Comparison of ENCODE assay signal across 22 cellular contexts in genomic region chr14:32701475-32701874, GRCh38.
DNase-seq lines count a peak whose midpoint lies in the region; ATAC-seq, FAIRE-seq and TF ChIP-seq lines count a peak whose summit lies in the region.
"Had no signal": no experiment of that assay in that cellular context is flagged by ENCODE, and none has a peak within 500 bp of the region (broad histone marks: within the 10 kb centered on the region; RNA-seq: fewer than 3 reads in every experiment).

No MANE protein-coding gene starts in this region.

- H3K27me3 ChIP-seq in astrocyte (ENCODE audit: insufficient read depth, low read length) = no peaks in the 10 kb centered on the region
- no peaks in the 10 kb centered on the region for H3K27me3 ChIP-seq in esophagus muscularis mucosa
- no peaks in the 10 kb centered on the region for H3K27me3 ChIP-seq in sigmoid colon
- no peaks in the 10 kb centered on the region for H3K27me3 ChIP-seq in hepatocyte
- H3K27me3 ChIP-seq: BLaER1 treated with 17β-estradiol and CSF1 and Interleukin-3, amounts not matched to agents 10 nM and 100 nM had no signal

- DNase-seq in H54 (ENCODE audit: insufficient read length, low spot score) (no peak), astrocyte (ENCODE audit: low read depth) (no peak), esophagus muscularis mucosa (ENCODE audit: extremely low spot score) (no peak), sigmoid colon (no peak), NCI-H2227 treated with DMSO at 0.1 percent for 48 hours (lab: John Stamatoyannopoulos, UW) (no peak), hepatocyte (ENCODE audit: low spot score) (no peak)
- no peak for DNase-seq in activated T-helper 2 cell treated with anti-CD3 and anti-CD28 coated beads, Interferon-gamma antibody, Interleukin-2, Interleukin-4, amounts not matched to agents 10 μg/mL and 5 μg/mL and 100 μg/mL, durations not matched to agents 14 hours and 24 hours and 36 hours (ENCODE audit: low spot score)
- DNase-seq: Calu3; CD8-positive, alpha-beta T cell; HFFc6; MM.1S; NCI-H1092 treated with DMSO at 0.1 percent for 48 hours; NCI-H2081; NCI-H510A; NCI-H748 treated with DMSO at 0.1 percent for 48 hours; NK-92 treated with Interleukin-12 subunit alpha and Interleukin-12 subunit beta, amount 100 ng/mL, for 24 hours had no signal

- peaks cover 40% of the 10 kb centered on the region for H3K4me1 ChIP-seq in astrocyte (ENCODE audit: insufficient read depth, low read length)
- peaks cover 30 to 45% (median 37%) of the 10 kb centered on the region in 4 donors for H3K4me1 ChIP-seq in esophagus muscularis mucosa
- H3K4me1 ChIP-seq in sigmoid colon = peaks cover 0 to 34% (median 22%) of the 10 kb centered on the region in 4 donors
- no peaks in the 10 kb centered on the region for H3K4me1 ChIP-seq in hepatocyte (ENCODE audit: insufficient read depth)

- TF ChIP-seq CTCF in astrocyte (IDR thresholded peaks at IDR 0.05; ENCODE audit: insufficient read depth, low read depth, low read length) (no peak), esophagus muscularis mucosa (IDR thresholded peaks at IDR 0.05) (no peak), sigmoid colon (IDR thresholded peaks at IDR 0.05) (no peak), hepatocyte (IDR thresholded peaks at IDR 0.05; ENCODE audit: poor library complexity) (no peak)

- H3K4me3 Mint-ChIP-seq in astrocyte (ENCODE audit: unreplicated experiment) = no peak overlapping the region
- H3K4me3 Mint-ChIP-seq in activated T-helper 2 cell treated with anti-CD3 and anti-CD28 coated beads, Interferon-gamma antibody, Interleukin-2, Interleukin-4, amounts not matched to agents 10 μg/mL and 5 μg/mL and 100 μg/mL, durations not matched to agents 14 hours and 24 hours and 36 hours (ENCODE audit: low read depth) = no peak overlapping the region
- H3K4me3 Mint-ChIP-seq: CD8-positive, alpha-beta T cell; HFFc6 had no signal

- peaks cover 50% of the 10 kb centered on the region for H3K4me1 Mint-ChIP-seq in astrocyte (ENCODE audit: low read depth, unreplicated experiment)
- H3K4me1 Mint-ChIP-seq in activated T-helper 2 cell treated with anti-CD3 and anti-CD28 coated beads, Interferon-gamma antibody, Interleukin-2, Interleukin-4, amounts not matched to agents 10 μg/mL and 5 μg/mL and 100 μg/mL, durations not matched to agents 14 hours and 24 hours and 36 hours (ENCODE audit: low read depth) = no peaks in the 10 kb centered on the region

- TF ChIP-seq EP300 in esophagus muscularis mucosa (IDR thresholded peaks at IDR 0.05) = no peak
- TF ChIP-seq EP300 in sigmoid colon (IDR thresholded peaks at IDR 0.05) = no peak

- WGBS in esophagus muscularis mucosa = 95% methylated on average over 2 of the region's 2 CpGs
- 92 to 93% methylated on average over 2 of the region's 2 CpGs for WGBS in sigmoid colon, 2 donors
- WGBS in hepatocyte (ENCODE audit: low lambda C conversion rate, missing lambda C conversion rate) = 96% methylated on average over 2 of the region's 2 CpGs

- H3K36me3 ChIP-seq in astrocyte (ENCODE audit: insufficient read depth, low read length) (no peaks in the 10 kb centered on the region), esophagus muscularis mucosa (no peaks in the 10 kb centered on the region), sigmoid colon (no peaks in the 10 kb centered on the region), hepatocyte (replicated peaks; ENCODE audit: insufficient read depth, low read depth) (no peaks in the 10 kb centered on the region)
- H3K36me3 ChIP-seq: BLaER1 treated with 17β-estradiol and CSF1 and Interleukin-3, amounts not matched to agents 10 nM and 100 nM had no signal

- H3K4me2 ChIP-seq in astrocyte (ENCODE audit: low read length) (no peak overlapping the region), hepatocyte (no peak overlapping the region)
- H3K4me2 ChIP-seq: BLaER1 treated with 17β-estradiol and CSF1 and Interleukin-3, amounts not matched to agents 10 nM and 100 nM had no signal

- H4K20me1 ChIP-seq in astrocyte (ENCODE audit: insufficient read depth, low read length) (no peaks in the 10 kb centered on the region), hepatocyte (ENCODE audit: insufficient read depth, poor library complexity, severe bottlenecking) (no peaks in the 10 kb centered on the region)
- H4K20me1 ChIP-seq: BLaER1 treated with 17β-estradiol and CSF1 and Interleukin-3, amounts not matched to agents 10 nM and 100 nM had no signal

- H2AFZ ChIP-seq in astrocyte (ENCODE audit: low read depth, low read length) (no peak overlapping the region), hepatocyte (no peak overlapping the region)

- H3K9me3 ChIP-seq in astrocyte (ENCODE audit: insufficient read depth, low read depth, low read length) = no peaks in the 10 kb centered on the region
- H3K9me3 ChIP-seq in esophagus muscularis mucosa = no peaks in the 10 kb centered on the region
- no peaks in the 10 kb centered on the region for H3K9me3 ChIP-seq in sigmoid colon
- no peaks in the 10 kb centered on the region for H3K9me3 ChIP-seq in hepatocyte (ENCODE audit: low read depth)
- H3K9me3 ChIP-seq: BLaER1 treated with 17β-estradiol and CSF1 and Interleukin-3, amounts not matched to agents 10 nM and 100 nM had no signal

- H3K9me3 Mint-ChIP-seq in astrocyte (ENCODE audit: unreplicated experiment) = no peaks in the 10 kb centered on the region
- H3K9me3 Mint-ChIP-seq in activated T-helper 2 cell treated with anti-CD3 and anti-CD28 coated beads, Interferon-gamma antibody, Interleukin-2, Interleukin-4, amounts not matched to agents 10 μg/mL and 5 μg/mL and 100 μg/mL, durations not matched to agents 14 hours and 24 hours and 36 hours = no peaks in the 10 kb centered on the region
- H3K9me3 Mint-ChIP-seq: CD8-positive, alpha-beta T cell; HFFc6 had no signal

- H3K27ac Mint-ChIP-seq in astrocyte (ENCODE audit: unreplicated experiment) = peak overlapping the region; percentile 68
- H3K27ac Mint-ChIP-seq in activated T-helper 2 cell treated with anti-CD3 and anti-CD28 coated beads, Interferon-gamma antibody, Interleukin-2, Interleukin-4, amounts not matched to agents 10 μg/mL and 5 μg/mL and 100 μg/mL, durations not matched to agents 14 hours and 24 hours and 36 hours = no peak overlapping the region
- H3K27ac Mint-ChIP-seq: CD8-positive, alpha-beta T cell; HFFc6 had no signal

- FAIRE-seq in H54 (lab: Jason Lieb, UNC) = peak; percentile 84
- FAIRE-seq in astrocyte (lab: Jason Lieb, UNC) = no peak
- FAIRE-seq: H1, HTR-8/SVneo, RCC 7860 had no signal

- TF ChIP-seq POLR2A in H54 (IDR thresholded peaks at IDR 0.05; ENCODE audit: low read depth, low read length) (no peak), esophagus muscularis mucosa (IDR thresholded peaks at IDR 0.05; ENCODE audit: low read depth) (no peak), sigmoid colon (IDR thresholded peaks at IDR 0.05) (no peak)

- no peak overlapping the region for H3K9ac ChIP-seq in astrocyte (ENCODE audit: low read length)
- H3K9ac ChIP-seq: BLaER1 treated with 17β-estradiol and CSF1 and Interleukin-3, amounts not matched to agents 10 nM and 100 nM had no signal

- no peak for ATAC-seq in HG03342 (IDR thresholded peaks at IDR 0.05; ENCODE audit: unreplicated experiment)
- ATAC-seq: CD8-positive, alpha-beta T cell; Right ventricle myocardium inferior had no signal

- H3K79me2 ChIP-seq in astrocyte (ENCODE audit: insufficient read depth, low read length) (no peaks in the 10 kb centered on the region), hepatocyte (no peaks in the 10 kb centered on the region)

- H3K9me2 ChIP-seq in hepatocyte (replicated peaks; ENCODE audit: insufficient read depth) = no peaks in the 10 kb centered on the region

- H3K4me3 ChIP-seq in astrocyte (ENCODE audit: insufficient read depth, low read depth, low read length) (no peak overlapping the region), esophagus muscularis mucosa (no peak overlapping the region), sigmoid colon (no peak overlapping the region), hepatocyte (no peak overlapping the region)
- H3K4me3 ChIP-seq: BLaER1 treated with 17β-estradiol and CSF1 and Interleukin-3, amounts not matched to agents 10 nM and 100 nM had no signal

- H3K27me3 Mint-ChIP-seq in astrocyte (ENCODE audit: low read depth, unreplicated experiment) = no peaks in the 10 kb centered on the region
- H3K27me3 Mint-ChIP-seq in activated T-helper 2 cell treated with anti-CD3 and anti-CD28 coated beads, Interferon-gamma antibody, Interleukin-2, Interleukin-4, amounts not matched to agents 10 μg/mL and 5 μg/mL and 100 μg/mL, durations not matched to agents 14 hours and 24 hours and 36 hours (ENCODE audit: low read depth) = no peaks in the 10 kb centered on the region

- intact Hi-C loops in esophagus muscularis mucosa (cut with DNase I) (loop anchor here (10.0 kb wide), 1 partner anchor 87 kb away; no protein-coding TSS in a partner anchor), sigmoid colon (cut with DNase I) (loop anchor here (5.0 to 10.0 kb wide), 2 partner anchors 54 to 753 kb away; no protein-coding TSS in a partner anchor)
- intact Hi-C loops in activated T-helper 2 cell treated with anti-CD3 and anti-CD28 coated beads, Interferon-gamma antibody, Interleukin-2, Interleukin-4, amounts not matched to agents 10 μg/mL and 5 μg/mL and 100 μg/mL, durations not matched to agents 14 hours and 24 hours and 36 hours (cut with micrococcal nuclease) = loop anchor here (10.0 kb wide), 1 partner anchor 1093 kb away; no protein-coding TSS in a partner anchor

- H3K36me3 Mint-ChIP-seq in astrocyte (ENCODE audit: low read depth, unreplicated experiment) = no peaks in the 10 kb centered on the region
- H3K36me3 Mint-ChIP-seq in activated T-helper 2 cell treated with anti-CD3 and anti-CD28 coated beads, Interferon-gamma antibody, Interleukin-2, Interleukin-4, amounts not matched to agents 10 μg/mL and 5 μg/mL and 100 μg/mL, durations not matched to agents 14 hours and 24 hours and 36 hours (ENCODE audit: low read depth) = no peaks in the 10 kb centered on the region
- H3K36me3 Mint-ChIP-seq: CD8-positive, alpha-beta T cell had no signal

- H3K27ac ChIP-seq in astrocyte (ENCODE audit: low read depth, low read length) (peak overlapping the region; percentile 71), esophagus muscularis mucosa (replicated peaks in 1 of 4) (peak overlapping the region; percentile 76 to 85 (median 83)), sigmoid colon (peak overlapping the region in 3 of 4 donors; percentile 80 to 83 (median 82)), hepatocyte (no peak overlapping the region)
- H3K27ac ChIP-seq: BLaER1 treated with 17β-estradiol and CSF1 and Interleukin-3, amounts not matched to agents 10 nM and 100 nM had no signal
